In genomic region chr1:83641206-83641658, GRCh38 we compare ENCODE assay signal across 9 cellular contexts.
DNase-seq lines count a peak whose midpoint lies in the region; ATAC-seq and TF ChIP-seq lines count a peak whose summit lies in the region.
"Had no signal": no experiment of that assay in that cellular context is flagged by ENCODE, and none has a peak within 500 bp of the region (broad histone marks: within the 10 kb centered on the region; RNA-seq: fewer than 3 reads in every experiment).

No MANE protein-coding gene starts in this region.

- no peaks in the 10 kb centered on the region for H3K9me3 ChIP-seq in upper lobe of right lung

- CTCF ChIA-PET in activated CD8-positive, alpha-beta T cell treated with anti-CD3 and anti-CD28 coated beads, Interleukin-2, amount 10 ng/mL, durations not matched to agents 7 days and 5 days (lab: Charles Lee): no interaction called here
- CTCF ChIA-PET in activated CD8-positive, alpha-beta T cell treated with anti-CD3 and anti-CD28 coated beads for 36 hours (lab: Charles Lee): no interaction called here

- H3K4me1 ChIP-seq in upper lobe of right lung: no peaks in the 10 kb centered on the region

- in situ Hi-C loops in GM13976 (cut with MboI; ENCODE audit: low sequenced_read_pairs, unreplicated experiment): no loop called here

- H3K4me3 ChIP-seq in choroid plexus epithelial cell (ENCODE audit: low read depth, low read length): peak overlapping the region; percentile 15
- peak overlapping the region; percentile 9 for H3K4me3 ChIP-seq in upper lobe of right lung

- intact Hi-C loops in activated CD8-positive, alpha-beta T cell treated with anti-CD3 and anti-CD28 coated beads for 36 hours (cut with micrococcal nuclease): no loop called here
- intact Hi-C loops in upper lobe of right lung (cut with DNase I): no loop called here

- peak overlapping the region; percentile 33 for H3K27ac ChIP-seq in upper lobe of right lung

- H3K27ac Mint-ChIP-seq in activated CD8-positive, alpha-beta T cell treated with anti-CD3 and anti-CD28 coated beads, Interleukin-2, amount 10 ng/mL, durations not matched to agents 7 days and 5 days: no peak overlapping the region
- H3K27ac Mint-ChIP-seq in activated CD8-positive, alpha-beta T cell treated with anti-CD3 and anti-CD28 coated beads for 36 hours: no peak overlapping the region

- peak overlapping the region; percentile 20 for H3K4me3 Mint-ChIP-seq in activated CD8-positive, alpha-beta T cell treated with anti-CD3 and anti-CD28 coated beads, Interleukin-2, amount 10 ng/mL, durations not matched to agents 7 days and 5 days
- no peak overlapping the region for H3K4me3 Mint-ChIP-seq in activated CD8-positive, alpha-beta T cell treated with anti-CD3 and anti-CD28 coated beads for 36 hours

- no peaks in the 10 kb centered on the region for H3K27me3 Mint-ChIP-seq in activated CD8-positive, alpha-beta T cell treated with anti-CD3 and anti-CD28 coated beads, Interleukin-2, amount 10 ng/mL, durations not matched to agents 7 days and 5 days (ENCODE audit: low read depth)
- no peaks in the 10 kb centered on the region for H3K27me3 Mint-ChIP-seq in activated CD8-positive, alpha-beta T cell treated with anti-CD3 and anti-CD28 coated beads for 36 hours

- H3K27me3 ChIP-seq in upper lobe of right lung: no peaks in the 10 kb centered on the region

- ATAC-seq in activated CD8-positive, alpha-beta T cell treated with anti-CD3 and anti-CD28 coated beads, Interleukin-2, amount 10 ng/mL, durations not matched to agents 7 days and 5 days: no peak
- ATAC-seq in activated CD8-positive, alpha-beta T cell treated with anti-CD3 and anti-CD28 coated beads for 36 hours: no peak
- no peak for ATAC-seq in upper lobe of right lung

- TF ChIP-seq CTCF in activated CD8-positive, alpha-beta T cell treated with anti-CD3 and anti-CD28 coated beads for 36 hours (IDR thresholded peaks at IDR 0.05): no peak
- TF ChIP-seq CTCF in choroid plexus epithelial cell (conservative IDR thresholded peaks at IDR 0.05; ENCODE audit: low read depth, low read length): no peak
- TF ChIP-seq CTCF in upper lobe of right lung (IDR thresholded peaks at IDR 0.05): no peak
- TF ChIP-seq CTCF in GM13976 (IDR thresholded peaks at IDR 0.05; ENCODE audit: borderline replicate concordance, control extremely low read depth, extremely low read depth, insufficient read depth, missing control alignments): no peak

- POLR2A ChIA-PET in activated CD8-positive, alpha-beta T cell treated with anti-CD3 and anti-CD28 coated beads, Interleukin-2, amount 10 ng/mL, durations not matched to agents 7 days and 5 days (lab: Charles Lee): no interaction called here
- POLR2A ChIA-PET in activated CD8-positive, alpha-beta T cell treated with anti-CD3 and anti-CD28 coated beads for 36 hours (lab: Charles Lee): no interaction called here

- H3K36me3 ChIP-seq in upper lobe of right lung: no peaks in the 10 kb centered on the region

- peaks cover 13% of the 10 kb centered on the region for H3K4me1 Mint-ChIP-seq in activated CD8-positive, alpha-beta T cell treated with anti-CD3 and anti-CD28 coated beads, Interleukin-2, amount 10 ng/mL, durations not matched to agents 7 days and 5 days (ENCODE audit: low read depth)
- peaks cover 3% of the 10 kb centered on the region for H3K4me1 Mint-ChIP-seq in activated CD8-positive, alpha-beta T cell treated with anti-CD3 and anti-CD28 coated beads for 36 hours (ENCODE audit: low read depth)

- no peaks in the 10 kb centered on the region for H3K36me3 Mint-ChIP-seq in activated CD8-positive, alpha-beta T cell treated with anti-CD3 and anti-CD28 coated beads, Interleukin-2, amount 10 ng/mL, durations not matched to agents 7 days and 5 days (ENCODE audit: low read depth)
- no peaks in the 10 kb centered on the region for H3K36me3 Mint-ChIP-seq in activated CD8-positive, alpha-beta T cell treated with anti-CD3 and anti-CD28 coated beads for 36 hours (ENCODE audit: low read depth)

- H3K9me3 Mint-ChIP-seq in activated CD8-positive, alpha-beta T cell treated with anti-CD3 and anti-CD28 coated beads, Interleukin-2, amount 10 ng/mL, durations not matched to agents 7 days and 5 days (ENCODE audit: insufficient read depth): no peaks in the 10 kb centered on the region
- H3K9me3 Mint-ChIP-seq in activated CD8-positive, alpha-beta T cell treated with anti-CD3 and anti-CD28 coated beads for 36 hours: no peaks in the 10 kb centered on the region

- DNase-seq in activated CD8-positive, alpha-beta T cell treated with anti-CD3 and anti-CD28 coated beads, Interleukin-2, amount 10 ng/mL, durations not matched to agents 7 days and 5 days: no peak
- no peak for DNase-seq in activated CD8-positive, alpha-beta T cell treated with anti-CD3 and anti-CD28 coated beads for 36 hours
- DNase-seq in choroid plexus epithelial cell (ENCODE audit: low read depth) (peak; percentile 8), medulla oblongata (ENCODE audit: extremely low spot score) (peak; percentile 21), upper lobe of right lung (no peak), DMS53 (lab: John Stamatoyannopoulos, UW) (no peak), DMS114 treated with DMSO at 0.1 percent for 48 hours (lab: John Stamatoyannopoulos, UW; ENCODE audit: unreplicated experiment) (no peak), GM13976 (ENCODE audit: low spot score) (no peak)
- DNase-seq: C1 segment of cervical spinal cord had no signal

Comparison
In these comparisons a context has a peak if more than half of its experiments do, and no peak if none do; other contexts are left out.
1. DNase-seq: peak in choroid plexus epithelial cell (single experiment) and medulla oblongata (single experiment); none in activated CD8-positive, alpha-beta T cell treated with anti-CD3 and anti-CD28 coated beads, Interleukin-2, amount 10 ng/mL, durations not matched to agents 7 days and 5 days (single experiment), activated CD8-positive, alpha-beta T cell treated with anti-CD3 and anti-CD28 coated beads for 36 hours (single experiment), upper lobe of right lung (single experiment), DMS53 (single experiment), DMS114 treated with DMSO at 0.1 percent for 48 hours (single experiment) and GM13976 (single experiment).